Comparison of ENCODE assay signal across 15 cellular contexts in the genomic region with DNA sequence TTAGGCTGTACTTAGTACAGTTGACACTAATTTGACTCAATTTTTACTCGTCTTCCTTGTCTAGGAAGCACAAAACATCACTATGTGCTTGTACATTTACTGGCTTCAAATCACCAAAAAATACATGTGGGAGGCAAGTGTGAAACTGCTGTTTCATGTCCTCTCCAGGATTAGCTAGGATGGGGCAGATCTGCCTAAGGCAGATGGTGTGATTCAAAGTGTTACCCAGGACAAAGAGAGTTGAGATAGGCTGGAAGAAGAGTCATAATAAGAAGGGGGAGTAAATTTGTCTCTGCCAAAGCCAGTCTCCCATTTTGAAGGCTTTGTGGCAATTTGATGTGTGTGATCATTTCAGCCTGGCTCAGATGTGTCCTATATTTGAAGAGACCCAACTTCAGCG.
A peak's percentile ranks its signal among the peaks of the same experiment; 100 is the strongest.
DNase-seq lines count a peak whose midpoint lies in the region; TF ChIP-seq lines count a peak whose summit lies in the region.
"Had no signal": no experiment of that assay in that cellular context is flagged by ENCODE, and none has a peak within 500 bp of the region (broad histone marks: within the 10 kb centered on the region; RNA-seq: fewer than 3 reads in every experiment).

No MANE protein-coding gene starts in this region.

- H3K36me3 ChIP-seq in OCI-LY1 (ENCODE audit: insufficient read depth, low read length), result no peaks in the 10 kb centered on the region
- no peaks in the 10 kb centered on the region for H3K36me3 ChIP-seq in transverse colon
- no peaks in the 10 kb centered on the region for H3K36me3 ChIP-seq in adrenal gland (replicated peaks in 1 of 2)
- H3K36me3 ChIP-seq: BLaER1 had no signal

- H3F3A ChIP-seq in OCI-LY1 (ENCODE audit: insufficient read depth, low read length), result no peaks in the 10 kb centered on the region

- H3K4me3 ChIP-seq in OCI-LY1 (ENCODE audit: low read depth, low read length, poor library complexity, severe bottlenecking), result no peak overlapping the region
- H3K4me3 ChIP-seq in transverse colon, result no peak overlapping the region
- no peak overlapping the region for H3K4me3 ChIP-seq in adrenal gland
- H3K4me3 ChIP-seq: BLaER1, GM23248 had no signal

- in situ Hi-C loops in transverse colon (cut with MboI; ENCODE audit: low pct_ligation_motif_present in 1 of 4, low pct_unique_long_range_greater_than_20kb in 1 of 4, low sequenced_read_pairs in 3 of 4), result no loop called here
- in situ Hi-C loops in GM13976 (cut with MboI; ENCODE audit: low sequenced_read_pairs, unreplicated experiment), result no loop called here

- H3K27me3 ChIP-seq in OCI-LY1 (ENCODE audit: insufficient read depth, low read length), result no peaks in the 10 kb centered on the region
- H3K27me3 ChIP-seq in transverse colon, result no peaks in the 10 kb centered on the region
- no peaks in the 10 kb centered on the region for H3K27me3 ChIP-seq in adrenal gland
- H3K27me3 ChIP-seq: BLaER1 had no signal

- TF ChIP-seq EP300 in transverse colon (IDR thresholded peaks at IDR 0.05; ENCODE audit: low read depth), result no peak

- 0 out of 2 replicates have a peak overlapping the region, but pooled peaks have one; percentile 7 for H2AFZ ChIP-seq in OCI-LY1 (ENCODE audit: low read length)
- H2AFZ ChIP-seq: GM23248 had no signal

- intact Hi-C loops in transverse colon (cut with DNase I; ENCODE audit: low total_unique reads), result no loop called here
- intact Hi-C loops in adrenal gland (cut with DNase I), result no loop called here

- no peaks in the 10 kb centered on the region for H3K9me2 ChIP-seq in OCI-LY1 (ENCODE audit: low read depth, low read length)

- no peak for TF ChIP-seq CTCF in OCI-LY1 (IDR thresholded peaks at IDR 0.05; ENCODE audit: low read length)
- no peak for TF ChIP-seq CTCF in transverse colon (IDR thresholded peaks at IDR 0.05)
- no peak for TF ChIP-seq CTCF in adrenal gland (IDR thresholded peaks at IDR 0.05)
- TF ChIP-seq CTCF in GM13976 (IDR thresholded peaks at IDR 0.05; ENCODE audit: borderline replicate concordance, control extremely low read depth, extremely low read depth, insufficient read depth, missing control alignments), result no peak

- 69 to 80% methylated on average over 2 of the region's 2 CpGs for WGBS in transverse colon (ENCODE audit: low coverage in 1 of 2), 2 donors
- WGBS in adrenal gland, 4 donors, result 83 to 91% (median 87%) methylated on average over 2 of the region's 2 CpGs

- no peak overlapping the region for H3K9ac ChIP-seq in OCI-LY1 (ENCODE audit: low read length)
- H3K9ac ChIP-seq: BLaER1, GM23248 had no signal

- H3K4me1 ChIP-seq in OCI-LY1 (ENCODE audit: insufficient read depth, low read length, severe bottlenecking) (peaks cover 14% of the 10 kb centered on the region), transverse colon (no peaks in the 10 kb centered on the region), adrenal gland (replicated peaks in 1 of 2) (no peaks in the 10 kb centered on the region)
- H3K4me1 ChIP-seq: BLaER1, Caco-2 had no signal

- no peaks in the 10 kb centered on the region for H3K79me2 ChIP-seq in OCI-LY1 (ENCODE audit: insufficient read depth, low read length)

- no peak for TF ChIP-seq POLR2A in transverse colon (IDR thresholded peaks at IDR 0.05)
- no peak for TF ChIP-seq POLR2A in adrenal gland (IDR thresholded peaks at IDR 0.05)

- no peaks in the 10 kb centered on the region for H4K20me1 ChIP-seq in OCI-LY1 (ENCODE audit: insufficient read depth, low read length)
- H4K20me1 ChIP-seq: BLaER1 had no signal

- DNase-seq in inferior parietal cortex (ENCODE audit: extremely low spot score) (peak; percentile 56), superior temporal gyrus (ENCODE audit: extremely low spot score) (peak; percentile 68), transverse colon (no peak), adrenal gland (no peak), GM13976 (ENCODE audit: low spot score) (no peak)
- DNase-seq: Caco-2; CD4-positive, CD25-positive, alpha-beta regulatory T cell; CD8-positive, alpha-beta T cell; DMS153; DND-41; GM23248; H9 had no signal

- no peak overlapping the region for H3K27ac ChIP-seq in OCI-LY1 (ENCODE audit: low read depth, low read length, poor library complexity, severe bottlenecking)
- no peak overlapping the region for H3K27ac ChIP-seq in transverse colon
- no peak overlapping the region for H3K27ac ChIP-seq in adrenal gland
- H3K27ac ChIP-seq: BLaER1, C4-2B, GM23248 had no signal

- H3K9me3 ChIP-seq in OCI-LY1 (ENCODE audit: low read length) (0 out of 2 replicates have a peak, but pooled peaks cover 12% of the 10 kb centered on the region), transverse colon (no peaks in the 10 kb centered on the region), adrenal gland (replicated peaks in 1 of 3) (no peaks in the 10 kb centered on the region)
- H3K9me3 ChIP-seq: Caco-2 had no signal

- H3K4me2 ChIP-seq in OCI-LY1 (ENCODE audit: low read length), result no peak overlapping the region
- H3K4me2 ChIP-seq: BLaER1 had no signal

Comparison
In these comparisons a context has a peak if more than half of its experiments do, and no peak if none do; other contexts are left out.
1. DNase-seq: peak in inferior parietal cortex (single experiment) and superior temporal gyrus (single experiment); none in transverse colon (single experiment), adrenal gland (0 of 7) and GM13976 (single experiment).